Comparison of ENCODE assay signal across 21 cellular contexts in the genomic region with DNA sequence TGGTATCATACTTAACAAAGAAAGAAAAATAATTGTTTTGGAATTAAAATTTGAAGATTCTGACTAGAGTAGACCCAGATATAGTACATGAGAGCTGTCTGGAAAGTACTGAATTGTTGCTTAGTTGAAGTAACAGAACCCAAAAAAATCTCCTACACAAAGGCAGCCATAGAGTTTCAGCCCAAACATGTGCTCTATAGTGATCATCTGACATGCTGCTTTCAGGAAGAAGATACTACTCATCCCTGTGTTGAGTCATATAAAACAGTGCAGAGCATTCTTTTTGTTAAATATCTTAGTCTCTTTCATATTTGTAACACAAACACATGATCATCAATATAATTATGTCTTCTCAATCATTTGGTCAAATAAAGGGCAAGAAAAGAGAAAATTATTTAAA.
DNase-seq lines count a peak whose midpoint lies in the region; ATAC-seq, FAIRE-seq and TF ChIP-seq lines count a peak whose summit lies in the region.
"Had no signal": no experiment of that assay in that cellular context is flagged by ENCODE, and none has a peak within 500 bp of the region (broad histone marks: within the 10 kb centered on the region; RNA-seq: fewer than 3 reads in every experiment).

No MANE protein-coding gene starts in this region.

- H3K27ac Mint-ChIP-seq in nephron progenitor cell: peak overlapping the region; percentile 68
- H3K27ac Mint-ChIP-seq in activated naive CD4-positive, alpha-beta T cell treated with anti-CD3 and anti-CD28 coated beads for 36 hours: no peak overlapping the region
- H3K27ac Mint-ChIP-seq: activated CD4-positive, alpha-beta T cell treated with anti-CD3 and anti-CD28 coated beads for 36 hours had no signal

- H3K27me3 Mint-ChIP-seq in nephron progenitor cell (ENCODE audit: low read depth, poor library complexity): no peaks in the 10 kb centered on the region
- H3K27me3 Mint-ChIP-seq in activated naive CD4-positive, alpha-beta T cell treated with anti-CD3 and anti-CD28 coated beads for 36 hours (ENCODE audit: low read depth): no peaks in the 10 kb centered on the region

- H3K4me1 ChIP-seq in esophagus squamous epithelium: no peaks in the 10 kb centered on the region
- H3K4me1 ChIP-seq: psoas muscle, tibial nerve had no signal

- intact Hi-C loops in esophagus squamous epithelium (cut with DNase I): no loop called here
- intact Hi-C loops in activated naive CD4-positive, alpha-beta T cell treated with anti-CD3 and anti-CD28 coated beads for 36 hours (cut with micrococcal nuclease): no loop called here

- H3K9me3 Mint-ChIP-seq in nephron progenitor cell: peaks cover 8% of the 10 kb centered on the region
- no peaks in the 10 kb centered on the region for H3K9me3 Mint-ChIP-seq in activated naive CD4-positive, alpha-beta T cell treated with anti-CD3 and anti-CD28 coated beads for 36 hours

- no peak for TF ChIP-seq POLR2A in esophagus squamous epithelium (IDR thresholded peaks at IDR 0.05)

- H3K36me3 Mint-ChIP-seq in nephron progenitor cell (ENCODE audit: low read depth): no peaks in the 10 kb centered on the region
- H3K36me3 Mint-ChIP-seq in activated naive CD4-positive, alpha-beta T cell treated with anti-CD3 and anti-CD28 coated beads for 36 hours (ENCODE audit: low read depth): no peaks in the 10 kb centered on the region
- H3K36me3 Mint-ChIP-seq: naive B cell had no signal

- no peak overlapping the region for H3K4me3 Mint-ChIP-seq in nephron progenitor cell
- H3K4me3 Mint-ChIP-seq in activated naive CD4-positive, alpha-beta T cell treated with anti-CD3 and anti-CD28 coated beads for 36 hours: no peak overlapping the region
- H3K4me3 Mint-ChIP-seq: activated CD4-positive, alpha-beta T cell treated with anti-CD3 and anti-CD28 coated beads for 36 hours; naive B cell had no signal

- peak; percentile 66 for FAIRE-seq in D721Med (lab: Jason Lieb, UNC)

- no peak overlapping the region for H3K27ac ChIP-seq in esophagus squamous epithelium
- H3K27ac ChIP-seq: epithelial cell of prostate, psoas muscle, tibial nerve had no signal

- TF ChIP-seq CTCF in D721Med (IDR thresholded peaks at IDR 0.05; ENCODE audit: insufficient read depth, missing control alignments) (no peak), fibroblast of mammary gland (conservative IDR thresholded peaks at IDR 0.05; ENCODE audit: control insufficient read depth, insufficient read depth, low read depth, low read length) (no peak), nephron progenitor cell (IDR thresholded peaks at IDR 0.05) (no peak), esophagus squamous epithelium (IDR thresholded peaks at IDR 0.05) (no peak)

- no peaks in the 10 kb centered on the region for H3K9me3 ChIP-seq in esophagus squamous epithelium
- H3K9me3 ChIP-seq: psoas muscle, tibial nerve had no signal

- no peak overlapping the region for H3K4me3 ChIP-seq in fibroblast of mammary gland (ENCODE audit: control insufficient read depth, low read depth, low read length)
- no peak overlapping the region for H3K4me3 ChIP-seq in esophagus squamous epithelium
- H3K4me3 ChIP-seq: psoas muscle, tibial nerve had no signal

- H3K27me3 ChIP-seq in esophagus squamous epithelium: no peaks in the 10 kb centered on the region
- H3K27me3 ChIP-seq: tibial nerve had no signal

- no peak for ATAC-seq in HG03108 (IDR thresholded peaks at IDR 0.05; ENCODE audit: unreplicated experiment)
- ATAC-seq in GM18858 (IDR thresholded peaks at IDR 0.05; ENCODE audit: unreplicated experiment): no peak
- ATAC-seq: activated CD4-positive, alpha-beta T cell treated with anti-CD3 and anti-CD28 coated beads for 36 hours; psoas muscle had no signal

- no peaks in the 10 kb centered on the region for H3K36me3 ChIP-seq in esophagus squamous epithelium
- H3K36me3 ChIP-seq: tibial nerve had no signal

- H3K4me1 Mint-ChIP-seq in nephron progenitor cell: peaks cover 31% of the 10 kb centered on the region
- H3K4me1 Mint-ChIP-seq in activated naive CD4-positive, alpha-beta T cell treated with anti-CD3 and anti-CD28 coated beads for 36 hours (ENCODE audit: low read depth): no peaks in the 10 kb centered on the region
- H3K4me1 Mint-ChIP-seq: activated CD4-positive, alpha-beta T cell treated with anti-CD3 and anti-CD28 coated beads for 36 hours; naive B cell had no signal

- CTCF ChIA-PET in activated naive CD4-positive, alpha-beta T cell treated with anti-CD3 and anti-CD28 coated beads for 36 hours (lab: Charles Lee): no interaction called here

- DNase-seq in D721Med (ENCODE audit: insufficient read length, low spot score): no peak
- peak; percentile 4 for DNase-seq in RPMI7951 (ENCODE audit: low read depth)
- peak; percentile 52 for DNase-seq in fibroblast of mammary gland (ENCODE audit: low read depth)
- DNase-seq in nephron progenitor cell: no peak
- DNase-seq in esophagus squamous epithelium (lab: John Stamatoyannopoulos, UW): no peak
- no peak for DNase-seq in activated naive CD4-positive, alpha-beta T cell treated with anti-CD3 and anti-CD28 coated beads for 36 hours
- DNase-seq: ACHN; activated CD4-positive, alpha-beta T cell treated with anti-CD3 and anti-CD28 coated beads for 36 hours; activated CD8-positive, alpha-beta memory T cell treated with anti-CD3 and anti-CD28 coated beads for 24 hours; activated effector memory CD4-positive, alpha-beta T cell treated with Interleukin-2 at 50 U/mL for 16 hours; DMS79; foreskin fibroblast; naive B cell; NCI-H146; psoas muscle; Right ventricle myocardium superior; stimulated activated CD8-positive, alpha-beta memory T cell treated with anti-CD3 and anti-CD28 coated beads, Interleukin-4, amount 100 ng/mL, for 48 hours had no signal

Comparison
In these comparisons a context has a peak if more than half of its experiments do, and no peak if none do; other contexts are left out.
1. DNase-seq: peak in RPMI7951 (single experiment) and fibroblast of mammary gland (single experiment); none in D721Med (single experiment), nephron progenitor cell (single experiment), esophagus squamous epithelium (single experiment) and activated naive CD4-positive, alpha-beta T cell treated with anti-CD3 and anti-CD28 coated beads for 36 hours (single experiment).